16 cellular contexts compared by ENCODE assay signal in genomic region chr5:109876941-109877669, GRCh38.
DNase-seq lines count a peak whose midpoint lies in the region; ATAC-seq and TF ChIP-seq lines count a peak whose summit lies in the region.
"Had no signal": no experiment of that assay in that cellular context is flagged by ENCODE, and none has a peak within 500 bp of the region (broad histone marks: within the 10 kb centered on the region; RNA-seq: fewer than 3 reads in every experiment).

No MANE protein-coding gene starts in this region.

- TF ChIP-seq CTCF in brain microvascular endothelial cell (IDR thresholded peaks at IDR 0.05; ENCODE audit: low read depth, low read length, missing control alignments) = no peak

- peak; percentile 16 for DNase-seq in Ammon's horn (ENCODE audit: low spot score)
- DNase-seq in MG63 = peak; percentile 94
- DNase-seq in brain microvascular endothelial cell = peak; percentile 11
- DNase-seq in kidney tubule cell (ENCODE audit: low spot score) = peak; percentile 81
- DNase-seq in SHP77 (lab: John Stamatoyannopoulos, UW) = no peak
- no peak for DNase-seq in cortex of kidney (lab: John Stamatoyannopoulos, UW)
- DNase-seq in effector memory CD4-positive, alpha-beta T cell = no peak
- DNase-seq: activated naive CD8-positive, alpha-beta T cell treated with anti-CD3 and anti-CD28 coated beads, Interleukin-2, amount 50 U/mL, for 24 hours; activated T-cell treated with anti-CD3 and anti-CD28 coated beads, Interleukin-2, amount 50 U/mL, for 4 hours; colonic mucosa; foreskin melanocyte; immature natural killer cell; NCI-H510A; T-helper 2 cell had no signal

- H3K27me3 ChIP-seq in MG63 (no peaks in the 10 kb centered on the region), brain microvascular endothelial cell (replicated peaks) (no peaks in the 10 kb centered on the region)
- H3K27me3 ChIP-seq in effector memory CD4-positive, alpha-beta T cell (replicated peaks; ENCODE audit: control insufficient read depth, insufficient read depth, low read length, poor library complexity, severe bottlenecking) = no peaks in the 10 kb centered on the region
- H3K27me3 ChIP-seq: colonic mucosa, thyroid gland had no signal

- H3K9me3 ChIP-seq in MG63 = no peaks in the 10 kb centered on the region
- no peaks in the 10 kb centered on the region for H3K9me3 ChIP-seq in effector memory CD4-positive, alpha-beta T cell (ENCODE audit: control insufficient read depth, low read length)
- H3K9me3 ChIP-seq: colonic mucosa, thyroid gland had no signal

- H3K4me3 ChIP-seq in MG63 (no peak overlapping the region), brain microvascular endothelial cell (ENCODE audit: low read depth, low read length) (no peak overlapping the region)
- no peak overlapping the region for H3K4me3 ChIP-seq in effector memory CD4-positive, alpha-beta T cell (ENCODE audit: insufficient read depth, low read depth, low read length, poor library complexity, severe bottlenecking)
- H3K4me3 ChIP-seq: colonic mucosa, thyroid gland had no signal

- ATAC-seq in HG02852 (IDR thresholded peaks at IDR 0.05; ENCODE audit: unreplicated experiment) = no peak
- ATAC-seq: activated naive CD8-positive, alpha-beta T cell treated with anti-CD3 and anti-CD28 coated beads, Interleukin-2, amount 50 U/mL, for 24 hours had no signal

- no peak overlapping the region for H3K27ac ChIP-seq in brain microvascular endothelial cell
- no peak overlapping the region for H3K27ac ChIP-seq in effector memory CD4-positive, alpha-beta T cell (ENCODE audit: insufficient read depth, low read length, poor library complexity, severe bottlenecking)
- H3K27ac ChIP-seq: colonic mucosa, thyroid gland had no signal

- no peaks in the 10 kb centered on the region for H3K4me1 ChIP-seq in effector memory CD4-positive, alpha-beta T cell (ENCODE audit: control insufficient read depth, insufficient read depth, low read length, poor library complexity, severe bottlenecking)
- H3K4me1 ChIP-seq: colonic mucosa, thyroid gland had no signal

- H3K36me3 ChIP-seq in MG63 (no peaks in the 10 kb centered on the region), brain microvascular endothelial cell (replicated peaks) (no peaks in the 10 kb centered on the region)
- H3K36me3 ChIP-seq in effector memory CD4-positive, alpha-beta T cell (ENCODE audit: control insufficient read depth, insufficient read depth, low read length) = no peaks in the 10 kb centered on the region
- H3K36me3 ChIP-seq: colonic mucosa, thyroid gland had no signal

- in situ Hi-C loops in brain microvascular endothelial cell (cut with HindIII; ENCODE audit: low pct_ligation_motif_present, low sequenced_read_pairs) = no loop called here

Comparison
In these comparisons a context has a peak if more than half of its experiments do, and no peak if none do; other contexts are left out.
1. DNase-seq: peak in Ammon's horn (single experiment), MG63 (single experiment), brain microvascular endothelial cell (single experiment) and kidney tubule cell (single experiment); none in SHP77 (0 of 2), cortex of kidney (single experiment) and effector memory CD4-positive, alpha-beta T cell (0 of 3).